In genomic region chr22:36225333-36225922, GRCh38 we compare ENCODE assay signal across 19 cellular contexts. TPM values are rescaled to one million over a fixed set of nuclear protein-coding genes. Genes with fewer than 3 reads are reported as not detected.
"Had no signal": no experiment of that assay in that cellular context is flagged by ENCODE, and none has a peak within 500 bp of the region (broad histone marks: within the 10 kb centered on the region; RNA-seq: fewer than 3 reads in every experiment).

No MANE protein-coding gene starts in this region.

- H3K9me3 ChIP-seq: neutrophil, psoas muscle, right lobe of liver, tibial artery, upper lobe of left lung, vagina had no signal

- H3K4me3 Mint-ChIP-seq: naive B cell; nephron progenitor cell; stimulated activated naive CD8-positive, alpha-beta T cell treated with anti-CD3 and anti-CD28 coated beads, Interleukin-15, Interleukin-2, amounts not matched to agents 100 ng/mL and 50 ng/mL, for 24 hours had no signal

- H3K9me3 Mint-ChIP-seq: naive B cell; nephron progenitor cell; stimulated activated naive CD8-positive, alpha-beta T cell treated with anti-CD3 and anti-CD28 coated beads, Interleukin-15, Interleukin-2, amounts not matched to agents 100 ng/mL and 50 ng/mL, for 24 hours had no signal

- ATAC-seq: foreskin keratinocyte, left colon, left ventricle myocardium superior, psoas muscle, right lobe of liver had no signal

- H3K27ac Mint-ChIP-seq: nephron progenitor cell; stimulated activated naive CD8-positive, alpha-beta T cell treated with anti-CD3 and anti-CD28 coated beads, Interleukin-15, Interleukin-2, amounts not matched to agents 100 ng/mL and 50 ng/mL, for 24 hours had no signal

- DNase-seq: dermis blood vessel endothelial cell; foreskin keratinocyte; left colon; left ventricle myocardium superior; mesenchymal stem cell; midbrain; naive B cell; nephron progenitor cell; psoas muscle; retina; right lobe of liver; stimulated activated CD4-positive, alpha-beta T cell treated with anti-CD3 and anti-CD28 coated beads, Interleukin-4, amount 100 ng/mL, for 4 hours; tibial artery; upper lobe of left lung had no signal

- H3K27me3 Mint-ChIP-seq: stimulated activated naive CD8-positive, alpha-beta T cell treated with anti-CD3 and anti-CD28 coated beads, Interleukin-15, Interleukin-2, amounts not matched to agents 100 ng/mL and 50 ng/mL, for 24 hours had no signal

RNA-seq across cellular contexts. Expression of gene APOL4, which starts 23.8 kb away (rescaled TPM):
- total RNA-seq: epithelial cell of proximal tubule, foreskin keratinocyte, kidney epithelial cell had no signal
- polyA plus RNA-seq: foreskin keratinocyte had no signal
